ENCODE assay signal across 8 cellular contexts in genomic region chr22:37309221-37310074, GRCh38. TPM values are rescaled to one million over a fixed set of nuclear protein-coding genes. Genes with fewer than 3 reads are reported as not detected.
DNase-seq lines count a peak whose midpoint lies in the region; FAIRE-seq and TF ChIP-seq lines count a peak whose summit lies in the region.

No MANE protein-coding gene starts in this region.

- no peak overlapping the region for H3K27ac Mint-ChIP-seq in astrocyte (ENCODE audit: unreplicated experiment)
- H3K27ac Mint-ChIP-seq in type B pancreatic cell: no peak overlapping the region

- H3K27me3 Mint-ChIP-seq in astrocyte (ENCODE audit: low read depth, unreplicated experiment) (peaks cover 14% of the 10 kb centered on the region), type B pancreatic cell (peaks cover 12% of the 10 kb centered on the region)

- H3K79me2 ChIP-seq in astrocyte (ENCODE audit: insufficient read depth, low read length): no peaks in the 10 kb centered on the region

- no peak for FAIRE-seq in astrocyte (lab: Jason Lieb, UNC)

- H3K4me2 ChIP-seq in astrocyte (ENCODE audit: low read length): peak overlapping the region; percentile 32

- TF ChIP-seq CTCF in astrocyte (IDR thresholded peaks at IDR 0.05; ENCODE audit: insufficient read depth, low read depth, low read length): no peak
- no peak for TF ChIP-seq CTCF in type B pancreatic cell (conservative IDR thresholded peaks at IDR 0.05)
- no peak for TF ChIP-seq CTCF in coronary artery (IDR thresholded peaks at IDR 0.05)

- H3K4me1 Mint-ChIP-seq in astrocyte (ENCODE audit: low read depth, unreplicated experiment): peaks cover 35% of the 10 kb centered on the region
- H3K4me1 Mint-ChIP-seq in type B pancreatic cell (ENCODE audit: unreplicated experiment): peaks cover 18% of the 10 kb centered on the region

- H3K4me3 Mint-ChIP-seq in astrocyte (ENCODE audit: unreplicated experiment) (no peak overlapping the region), type B pancreatic cell (no peak overlapping the region)

- H3K27ac ChIP-seq in astrocyte (ENCODE audit: low read depth, low read length) (no peak overlapping the region), thymus (ENCODE audit: low read depth) (peak overlapping the region; percentile 87), coronary artery (peak overlapping the region in 1 of 2 donors; percentile 48)

- H3K36me3 ChIP-seq in astrocyte (ENCODE audit: insufficient read depth, low read length) (no peaks in the 10 kb centered on the region), thymus (ENCODE audit: control insufficient read depth, insufficient read depth) (peaks cover 35% of the 10 kb centered on the region)

- H3K27me3 ChIP-seq in astrocyte (ENCODE audit: insufficient read depth, low read length) (no peaks in the 10 kb centered on the region), thymus (ENCODE audit: control insufficient read depth, insufficient read depth) (no peaks in the 10 kb centered on the region)

- peak; percentile 30 for DNase-seq in activated naive CD4-positive, alpha-beta T cell treated with Interleukin-2 at 50 U/mL for 16 hours
- DNase-seq in activated naive CD4-positive, alpha-beta T cell treated with anti-CD3 and anti-CD28 coated beads, Interleukin-2, amount 50 U/mL, for 16 hours: no peak
- DNase-seq in SKM-1 (lab: John Stamatoyannopoulos, UW; ENCODE audit: unreplicated experiment): peak; percentile 42
- DNase-seq in astrocyte (ENCODE audit: low read depth): no peak
- no peak for DNase-seq in type B pancreatic cell (ENCODE audit: extremely low spot score, unreplicated experiment)
- no peak for DNase-seq in coronary artery (ENCODE audit: low spot score)
- no peak for DNase-seq in cortex of kidney (lab: John Stamatoyannopoulos, UW)

- H3K9me3 ChIP-seq in astrocyte (ENCODE audit: insufficient read depth, low read depth, low read length) (no peaks in the 10 kb centered on the region), thymus (ENCODE audit: control insufficient read depth) (no peaks in the 10 kb centered on the region)

- H3K4me1 ChIP-seq in astrocyte (ENCODE audit: insufficient read depth, low read length): peaks cover 61% of the 10 kb centered on the region
- peaks cover 50% of the 10 kb centered on the region for H3K4me1 ChIP-seq in thymus (ENCODE audit: control insufficient read depth, insufficient read depth, low read length)

- peak overlapping the region; percentile 43 for H2AFZ ChIP-seq in astrocyte (ENCODE audit: low read depth, low read length)

- H4K20me1 ChIP-seq in astrocyte (ENCODE audit: insufficient read depth, low read length): no peaks in the 10 kb centered on the region

- no peaks in the 10 kb centered on the region for H3K36me3 Mint-ChIP-seq in astrocyte (ENCODE audit: low read depth, unreplicated experiment)
- H3K36me3 Mint-ChIP-seq in type B pancreatic cell: no peaks in the 10 kb centered on the region

- H3K9ac ChIP-seq in astrocyte (ENCODE audit: low read length): peak overlapping the region; percentile 23

- H3K9me3 Mint-ChIP-seq in astrocyte (ENCODE audit: unreplicated experiment) (peaks cover 1% of the 10 kb centered on the region), type B pancreatic cell (no peaks in the 10 kb centered on the region)

- H3K4me3 ChIP-seq in astrocyte (ENCODE audit: insufficient read depth, low read depth, low read length): no peak overlapping the region
- H3K4me3 ChIP-seq in thymus (ENCODE audit: low read length): peak overlapping the region; percentile 26
- H3K4me3 ChIP-seq in coronary artery: no peak overlapping the region

- 51% methylated on average over 25 of the region's 25 CpGs for WGBS in thymus

RNA-seq across cellular contexts. Expression of gene CYTH4, which starts 27.1 kb away (rescaled TPM):
- total RNA-seq in astrocyte (not detected in 2 replicates), type B pancreatic cell (ENCODE audit: low replicate concordance) (not detected in 2 replicates)
- 54.6 TPM for polyA plus RNA-seq in thymus

Comparison
In these comparisons a context has a peak if more than half of its experiments do, and no peak if none do; other contexts are left out.
1. DNase-seq: peak in activated naive CD4-positive, alpha-beta T cell treated with Interleukin-2 at 50 U/mL for 16 hours (single experiment) and SKM-1 (single experiment); none in activated naive CD4-positive, alpha-beta T cell treated with anti-CD3 and anti-CD28 coated beads, Interleukin-2, amount 50 U/mL, for 16 hours (single experiment), astrocyte (single experiment), type B pancreatic cell (single experiment), coronary artery (single experiment) and cortex of kidney (single experiment).